8 cellular contexts compared by ENCODE assay signal in genomic region chr9:127955294-127956015, GRCh38. TPM values are rescaled to one million over a fixed set of nuclear protein-coding genes. Genes with fewer than 3 reads are reported as not detected.
DNase-seq lines count a peak whose midpoint lies in the region; ATAC-seq and TF ChIP-seq lines count a peak whose summit lies in the region.

No MANE protein-coding gene starts in this region.

- no peaks in the 10 kb centered on the region for H3K9me2 ChIP-seq in HCT116 (ENCODE audit: insufficient read depth)

- RAD21 ChIA-PET in HCT116 (lab: Charles Lee; ENCODE audit: low non-redundant PET in 1 of 2, low total read pairs in 2 of 2, uncharacterized antibody in 2 of 2, unreplicated experiment in 2 of 2), result interaction anchor here in 1 of 2 experiments (1.0 to 1.4 kb wide), 2 partner anchors 15 to 80 kb away, joined by 3 read pairs; no protein-coding TSS in a partner anchor

- TF ChIP-seq CTCF in HCT116 (IDR thresholded peaks at IDR 0.05 in 2 of 3, conservative IDR thresholded peaks at IDR 0.05 in 1 of 3; ENCODE audit: borderline replicate concordance in 1 of 3, insufficient read depth in 1 of 3, low read depth in 2 of 3, low read length in 2 of 3), result peak in 2 of 3 experiments; percentile 45 to 57; a peak in 4 of 6 replicates

- CTCF ChIA-PET in HCT116 (lab: Charles Lee), result interaction anchor here (0.8 to 4.0 kb wide), 7 partner anchors 10 to 162 kb away, joined by 3 to 37 read pairs (median 6); partner anchors contain the start of gene NAIF1

- peak overlapping the region; percentile 85 for H3K4me2 ChIP-seq in HCT116 (ENCODE audit: low read length)

- POLR2A ChIA-PET in HCT116 (lab: Charles Lee), result interaction anchor here (1.0 to 2.2 kb wide), 8 partner anchors 10 to 125 kb away, joined by 3 to 8 read pairs (median 3); partner anchors contain the start of gene EEIG1

- no peak for TF ChIP-seq RAD21 in HCT116 (IDR thresholded peaks at IDR 0.05; ENCODE audit: low read depth)

- H3K27me3 ChIP-seq in HCT116 (ENCODE audit: insufficient read depth, low read length) (no peaks in the 10 kb centered on the region), duodenal mucosa (ENCODE audit: control insufficient read depth in 1 of 2, insufficient read depth in 2 of 2, low read length in 2 of 2) (no peaks in the 10 kb centered on the region), muscle layer of duodenum (ENCODE audit: low read depth, low read length) (no peaks in the 10 kb centered on the region)

- peaks cover 2 to 4% of the 10 kb centered on the region in 2 donors for H3K9me3 Mint-ChIP-seq in stimulated activated naive B cell treated with anti-CD40 and anti-IgM and Interleukin-4, amounts not matched to agents 10 μg/mL and 1 μg/mL and 100 μg/mL, for 72 hours

- no peaks in the 10 kb centered on the region for H3K27me3 Mint-ChIP-seq in stimulated activated naive B cell treated with anti-CD40 and anti-IgM and Interleukin-4, amounts not matched to agents 10 μg/mL and 1 μg/mL and 100 μg/mL, for 72 hours

- H3K4me3 ChIP-seq in HCT116 (replicated peaks in 1 of 2; ENCODE audit: low read depth in 1 of 2, low read length in 2 of 2) (peak overlapping the region; percentile 26 to 49), duodenal mucosa (ENCODE audit: low read depth in 1 of 2, low read length in 2 of 2) (peak overlapping the region; percentile 9 to 42), muscle layer of duodenum (ENCODE audit: low read depth in 1 of 2, low read length in 2 of 2) (no peak overlapping the region)

- peak; percentile 93 for ATAC-seq in HCT116
- ATAC-seq in stimulated activated naive B cell treated with anti-CD40 and anti-IgM and Interleukin-4, amounts not matched to agents 10 μg/mL and 1 μg/mL and 100 μg/mL, for 72 hours (replicated peaks), result peak; percentile 97
- ATAC-seq in GM18870 (IDR thresholded peaks at IDR 0.05; ENCODE audit: unreplicated experiment), result no peak

- H3K27ac ChIP-seq in HCT116 (ENCODE audit: low read depth, low read length) (peak overlapping the region; percentile 79), duodenal mucosa (ENCODE audit: low read depth, low read length) (peak overlapping the region; percentile 88), muscle layer of duodenum (ENCODE audit: low read length) (peak overlapping the region; percentile 83)

- peaks cover 10 to 25% of the 10 kb centered on the region in 2 donors for H3K36me3 Mint-ChIP-seq in stimulated activated naive B cell treated with anti-CD40 and anti-IgM and Interleukin-4, amounts not matched to agents 10 μg/mL and 1 μg/mL and 100 μg/mL, for 72 hours

- no peak overlapping the region for H2AFZ ChIP-seq in HCT116 (ENCODE audit: low read depth, low read length, poor library complexity, severe bottlenecking)

- H3K36me3 ChIP-seq in HCT116 (ENCODE audit: control insufficient read depth in 1 of 2, insufficient read depth in 2 of 2, low read length in 2 of 2) (no peaks in the 10 kb centered on the region), duodenal mucosa (ENCODE audit: control insufficient read depth in 1 of 2, insufficient read depth in 2 of 2, low read length in 2 of 2) (peaks cover 0 to 9% of the 10 kb centered on the region in 2 donors), muscle layer of duodenum (ENCODE audit: control insufficient read depth in 1 of 2, insufficient read depth in 2 of 2, low read length in 2 of 2) (no peaks in the 10 kb centered on the region)

- no TSS peak for BruUV-seq in HCT116 (replicated peaks; lab: Mats Ljungman, UMichigan)

- peak overlapping the region; percentile 14 for H3K27ac Mint-ChIP-seq in stimulated activated naive B cell treated with anti-CD40 and anti-IgM and Interleukin-4, amounts not matched to agents 10 μg/mL and 1 μg/mL and 100 μg/mL, for 72 hours

- peaks cover 78% of the 10 kb centered on the region for H3K79me2 ChIP-seq in HCT116 (ENCODE audit: insufficient read depth, low read length)

- peaks cover 33 to 56% of the 10 kb centered on the region in 2 donors for H3K4me1 Mint-ChIP-seq in stimulated activated naive B cell treated with anti-CD40 and anti-IgM and Interleukin-4, amounts not matched to agents 10 μg/mL and 1 μg/mL and 100 μg/mL, for 72 hours

- H4K20me1 ChIP-seq in HCT116 (ENCODE audit: insufficient read depth), result peaks cover 4% of the 10 kb centered on the region; the same call in 1 of the 2 replicates

- peak; percentile 60 for DNase-seq in COLO829 (ENCODE audit: low spot score)
- peak; percentile 98 for DNase-seq in HCT116 (ENCODE audit: low read depth, low spot score)
- DNase-seq in NCI-H2107 (lab: John Stamatoyannopoulos, UW), result peak; percentile 88
- DNase-seq in activated CD4-positive, alpha-beta T cell treated with anti-CD3 and anti-CD28 coated beads for 4 hours, result peak; percentile 89 to 90
- DNase-seq in stimulated activated naive B cell treated with anti-CD40 and anti-IgM and Interleukin-4, amounts not matched to agents 10 μg/mL and 1 μg/mL and 100 μg/mL, for 72 hours, result peak; percentile 63

- no peak for TF ChIP-seq POLR2A in HCT116 (IDR thresholded peaks at IDR 0.05; ENCODE audit: borderline replicate concordance, extremely low read depth, insufficient read depth, insufficient read length)

- H3K4me1 ChIP-seq in HCT116 (ENCODE audit: control insufficient read depth in 1 of 2, insufficient read depth in 2 of 2, low read length in 2 of 2) (peaks cover 61 to 79% of the 10 kb centered on the region in 2 experiments), duodenal mucosa (ENCODE audit: control insufficient read depth in 1 of 2, insufficient read depth in 2 of 2, low read length in 2 of 2) (peaks cover 49 to 53% of the 10 kb centered on the region in 2 donors), muscle layer of duodenum (ENCODE audit: control insufficient read depth in 1 of 2, insufficient read depth in 2 of 2, low read length in 2 of 2) (peaks cover 23 to 40% of the 10 kb centered on the region in 2 donors)

- intact Hi-C loops in HCT116 (cut with micrococcal nuclease), result no loop called here

- H3K4me3 Mint-ChIP-seq in stimulated activated naive B cell treated with anti-CD40 and anti-IgM and Interleukin-4, amounts not matched to agents 10 μg/mL and 1 μg/mL and 100 μg/mL, for 72 hours, result peak overlapping the region in 1 of 2 donors; percentile 11

- H3K9ac ChIP-seq in HCT116 (ENCODE audit: low read length) (peak overlapping the region; percentile 63), duodenal mucosa (ENCODE audit: low read depth in 1 of 2, low read length in 2 of 2) (peak overlapping the region; percentile 77 to 82)

- no peaks in the 10 kb centered on the region; a peak in 1 of 4 replicates for H3K9me3 ChIP-seq in HCT116 (ENCODE audit: control insufficient read depth in 1 of 2, insufficient read depth in 1 of 2, low read depth in 1 of 2, low read length in 2 of 2)
- H3K9me3 ChIP-seq in duodenal mucosa (ENCODE audit: control insufficient read depth in 1 of 2, low read length in 2 of 2), result no peaks in the 10 kb centered on the region
- H3K9me3 ChIP-seq in muscle layer of duodenum (ENCODE audit: control insufficient read depth in 1 of 2, low read length in 2 of 2), result no peaks in the 10 kb centered on the region

TF ChIP-seq in HCT116, 20 proteins besides CTCF, POLR2A, EP300 and RAD21:
- TF ChIP-seq CBX3 (IDR thresholded peaks at IDR 0.05; ENCODE audit: low read depth), result no peak
- TF ChIP-seq FOSL1 (IDR thresholded peaks at IDR 0.05; ENCODE audit: low read depth), result no peak
- peak; percentile 59 for TF ChIP-seq ZBTB33 (IDR thresholded peaks at IDR 0.05; ENCODE audit: extremely low read depth, insufficient replicate concordance, low read length)
- peak; percentile 72 for TF ChIP-seq POLR2AphosphoS5 (IDR thresholded peaks at IDR 0.05; ENCODE audit: low read depth, low read length)
- peak; percentile 64 for TF ChIP-seq TCF7L2 (IDR thresholded peaks at IDR 0.05; ENCODE audit: borderline replicate concordance, extremely low read depth, insufficient read depth, insufficient read length)
- TF ChIP-seq EGR1 (IDR thresholded peaks at IDR 0.05; ENCODE audit: low read depth), result no peak
- peak; percentile 16 for TF ChIP-seq YY1 (IDR thresholded peaks at IDR 0.05; ENCODE audit: extremely low read depth, insufficient replicate concordance, low read depth, low read length)

RNA-seq across cellular contexts. Expression of gene DPM2, which starts 17.8 kb away (rescaled TPM):
- 54.6 TPM for total RNA-seq in HCT116 (2021; ENCODE audit: unreplicated experiment)
- 58.0 and 62.6 TPM in 2 replicates for polyA plus RNA-seq in HCT116 (2012)

RNA-seq across cellular contexts. Expression of gene PIP5KL1, which starts 24.9 kb away (rescaled TPM):
- 37.6 TPM for total RNA-seq in HCT116 (2021; ENCODE audit: unreplicated experiment)
- 35.7 and 36.0 TPM in 2 replicates for polyA plus RNA-seq in HCT116 (2012)

RNA-seq across cellular contexts. Expression of gene EEIG1, which starts 25.3 kb away (rescaled TPM):
- 44.2 TPM for total RNA-seq in HCT116 (2021; ENCODE audit: unreplicated experiment)
- polyA plus RNA-seq in HCT116 (2012), result 28.1 and 33.1 TPM in 2 replicates

RNA-seq across cellular contexts. Expression of gene ST6GALNAC4, which starts 38.6 kb away (rescaled TPM):
- 49.4 TPM for total RNA-seq in HCT116 (2021; ENCODE audit: unreplicated experiment)
- polyA plus RNA-seq in HCT116 (2012), result 45.7 and 58.2 TPM in 2 replicates

RNA-seq across cellular contexts. Expression of gene ST6GALNAC6, which starts 56.1 kb away (rescaled TPM):
- 24.5 TPM for total RNA-seq in HCT116 (2021; ENCODE audit: unreplicated experiment)
- 22.9 and 25.0 TPM in 2 replicates for polyA plus RNA-seq in HCT116 (2012)

Comparison
In these comparisons a context has a peak if more than half of its experiments do, and no peak if none do; other contexts are left out.
1. H3K4me3 ChIP-seq: peak in HCT116 (2 of 2) and duodenal mucosa (2 of 2); none in muscle layer of duodenum (0 of 2).
2. Peak in every context shown above with its lines, with median percentiles within 50 percentile points of each other: DNase-seq and H3K27ac ChIP-seq.